9 cellular contexts compared by ENCODE assay signal in the genomic region with DNA sequence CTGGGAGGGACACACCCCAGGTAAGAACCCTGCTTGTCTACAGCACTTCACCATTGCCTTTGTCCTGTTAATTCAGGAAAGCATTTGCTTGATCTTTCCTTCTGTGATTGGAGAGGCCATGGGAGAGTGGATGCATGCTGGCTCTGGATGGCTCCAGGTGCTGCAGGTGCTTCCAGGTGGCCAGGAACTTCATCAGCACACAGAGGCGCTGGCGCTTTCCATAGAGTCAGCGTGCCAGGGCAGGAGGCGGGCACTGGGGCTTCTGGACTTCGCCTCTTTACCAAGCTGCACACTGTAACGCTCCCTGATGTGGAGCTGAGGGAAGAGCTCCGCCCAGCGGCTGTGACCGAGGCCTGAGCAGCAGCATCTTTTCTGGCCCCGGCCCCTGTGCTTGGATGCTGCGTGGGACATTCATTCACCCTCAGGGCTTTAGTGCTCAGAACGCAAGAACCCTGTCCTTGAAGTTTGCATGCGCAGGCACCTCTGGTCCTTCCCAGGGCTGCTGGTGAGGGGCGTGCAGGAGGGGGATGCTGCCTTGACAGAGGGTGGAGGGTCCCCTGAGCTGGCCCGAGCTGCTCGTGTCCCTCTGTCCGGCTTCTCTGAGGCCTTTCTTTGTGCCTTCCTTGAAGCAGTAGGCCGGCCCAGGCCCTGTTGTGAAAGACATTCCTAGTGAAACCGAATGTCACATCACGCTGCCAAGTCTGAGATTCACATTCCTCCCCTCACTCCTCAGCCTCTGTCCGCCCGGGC. TPM values are rescaled to one million over a fixed set of nuclear protein-coding genes. Genes with fewer than 3 reads are reported as not detected.
DNase-seq lines count a peak whose midpoint lies in the region; ATAC-seq and TF ChIP-seq lines count a peak whose summit lies in the region.
"Had no signal": no experiment of that assay in that cellular context is flagged by ENCODE, and none has a peak within 500 bp of the region (broad histone marks: within the 10 kb centered on the region; RNA-seq: fewer than 3 reads in every experiment).

No MANE protein-coding gene starts in this region.

- H3K27ac Mint-ChIP-seq in IgD-negative memory B cell, result peak overlapping the region; percentile 10 to 98 (median 83)

- H3K9me3 Mint-ChIP-seq in IgD-negative memory B cell, result no peaks in the 10 kb centered on the region

- H3K36me3 ChIP-seq in brain microvascular endothelial cell (replicated peaks) (no peaks in the 10 kb centered on the region), lower lobe of right lung (no peaks in the 10 kb centered on the region)

- in situ Hi-C loops in brain microvascular endothelial cell (cut with HindIII; ENCODE audit: low pct_ligation_motif_present, low sequenced_read_pairs) (no loop called here), G401 (cut with HindIII; ENCODE audit: low sequenced_read_pairs) (no loop called here)

- intact Hi-C loops in lower lobe of right lung (cut with DNase I), result no loop called here

- peak overlapping the region in 1 of 4 donors; percentile 91 for H3K4me3 Mint-ChIP-seq in IgD-negative memory B cell

- H3K4me1 Mint-ChIP-seq in IgD-negative memory B cell, result peaks cover 15 to 31% (median 21%) of the 10 kb centered on the region in 3 donors

- H3K27me3 ChIP-seq in brain microvascular endothelial cell (replicated peaks) (no peaks in the 10 kb centered on the region), lower lobe of right lung (ENCODE audit: low read depth) (no peaks in the 10 kb centered on the region)

- peak; percentile 68 for DNase-seq in AG08395 (ENCODE audit: low spot score)
- DNase-seq in brain microvascular endothelial cell, result no peak
- DNase-seq in lower lobe of right lung, result no peak
- no peak for DNase-seq in NOMO-1 treated with dmso at 0.1 percent for 144 hours (lab: John Stamatoyannopoulos, UW; ENCODE audit: unreplicated experiment)
- DNase-seq in A172 (ENCODE audit: low spot score), result no peak
- DNase-seq in G401 (ENCODE audit: low spot score), result no peak
- no peak for DNase-seq in foreskin melanocyte

- ATAC-seq in lower lobe of right lung, result peak in 1 of 2 donors; percentile 9

- H3K27ac ChIP-seq in brain microvascular endothelial cell, result no peak overlapping the region
- H3K27ac ChIP-seq in lower lobe of right lung, result peak overlapping the region; percentile 58

- H3K4me3 ChIP-seq in brain microvascular endothelial cell (ENCODE audit: low read depth, low read length) (no peak overlapping the region), lower lobe of right lung (no peak overlapping the region)

- peaks cover 22% of the 10 kb centered on the region for H3K4me1 ChIP-seq in lower lobe of right lung

- H3K27me3 Mint-ChIP-seq in IgD-negative memory B cell, result no peaks in the 10 kb centered on the region

- H3K36me3 Mint-ChIP-seq in IgD-negative memory B cell, result peaks cover 2% of the 10 kb centered on the region

- TF ChIP-seq CTCF in brain microvascular endothelial cell (IDR thresholded peaks at IDR 0.05; ENCODE audit: low read depth, low read length, missing control alignments) (peak; percentile 35), lower lobe of right lung (IDR thresholded peaks at IDR 0.05) (no peak)

- no peaks in the 10 kb centered on the region for H3K9me3 ChIP-seq in lower lobe of right lung

RNA-seq across cellular contexts. Expression of gene MX2, which starts 1.6 kb away (rescaled TPM):
- polyA plus RNA-seq in IgD-negative memory B cell, result 36.6 TPM
- total RNA-seq in lower lobe of right lung, result 35.5 TPM
- 9.7 and 13.2 TPM in 2 replicates for total RNA-seq in A172 (2014; rRNA removed; shearing (Covaris generic))
- total RNA-seq in G401 (2014; rRNA removed; shearing (Covaris generic)), result not detected in 2 replicates

RNA-seq across cellular contexts. Expression of gene FAM3B, which starts 43.6 kb away (rescaled TPM):
- polyA plus RNA-seq in IgD-negative memory B cell, result not detected
- 4.8 TPM for total RNA-seq in lower lobe of right lung
- not detected in 2 replicates for total RNA-seq in A172 (2014; rRNA removed; shearing (Covaris generic))
- total RNA-seq in G401 (2014; rRNA removed; shearing (Covaris generic)), result not detected in 2 replicates
- total RNA-seq: myocyte had no signal

Comparison
In these comparisons a context has a peak if more than half of its experiments do, and no peak if none do; other contexts are left out.
1. RNA of gene MX2, which starts 1.6 kb away (total RNA-seq): 35.5 TPM in lower lobe of right lung (single experiment) and 9.7 to 13.2 TPM in A172; not detected in G401; every median in the first group is over 10 times any median in the second.